Comparison of ENCODE assay signal across 8 cellular contexts in genomic region chr5:14142856-14143508, GRCh38. TPM values are rescaled to one million over a fixed set of nuclear protein-coding genes. Genes with fewer than 3 reads are reported as not detected.
A peak's percentile ranks its signal among the peaks of the same experiment; 100 is the strongest.
DNase-seq lines count a peak whose midpoint lies in the region; ATAC-seq and TF ChIP-seq lines count a peak whose summit lies in the region.

Gene TRIO (plus strand): TSS chr5:14143342. CDS start chr5:14143726, 384 bp downstream.

- H3K27me3 Mint-ChIP-seq in activated B cell treated with CpG ODN at 0.5 μM for 24 hours = peaks cover 2% of the 10 kb centered on the region

- CTCF ChIA-PET in activated B cell treated with CpG ODN at 0.5 μM for 24 hours (lab: Charles Lee) = interaction anchor here (1.1 to 4.3 kb wide), 5 partner anchors 12 to 128 kb away, joined by 3 to 18 read pairs (median 6); no protein-coding TSS in a partner anchor

- H3K9me3 Mint-ChIP-seq in activated B cell treated with CpG ODN at 0.5 μM for 24 hours = no peaks in the 10 kb centered on the region

- H3K4me3 Mint-ChIP-seq in activated B cell treated with CpG ODN at 0.5 μM for 24 hours = peak within 1 kb of the TSS; percentile 89

- peaks cover 3% of the 10 kb centered on the region for H3K36me3 Mint-ChIP-seq in activated B cell treated with CpG ODN at 0.5 μM for 24 hours (ENCODE audit: low read depth)

- peak; percentile 24 for ATAC-seq in GM18519 (IDR thresholded peaks at IDR 0.05; ENCODE audit: low FRiP score, unreplicated experiment)
- ATAC-seq in HG03045 (IDR thresholded peaks at IDR 0.05; ENCODE audit: unreplicated experiment) = peak; percentile 42
- peak; percentile 54 for ATAC-seq in activated B cell treated with CpG ODN at 0.5 μM for 24 hours (ENCODE audit: low read depth)

- no peak for TF ChIP-seq CTCF in activated B cell treated with CpG ODN at 0.5 μM for 24 hours (IDR thresholded peaks at IDR 0.05)

- H3K27ac Mint-ChIP-seq in activated B cell treated with CpG ODN at 0.5 μM for 24 hours = peak within 1 kb of the TSS; percentile 94

- POLR2A ChIA-PET in activated B cell treated with CpG ODN at 0.5 μM for 24 hours (lab: Charles Lee) = interaction anchor here (0.8 to 4.1 kb wide), 9 partner anchors 12 to 127 kb away, joined by 3 to 101 read pairs (median 8); no protein-coding TSS in a partner anchor

- intact Hi-C loops in activated B cell treated with CpG ODN at 0.5 μM for 24 hours (cut with micrococcal nuclease) = loop anchor here (1.0 kb wide), 3 partner anchors 35 to 188 kb away; no protein-coding TSS in a partner anchor

- DNase-seq in 8988T (peak; percentile 98), NCI-H2107 (lab: John Stamatoyannopoulos, UW) (peak; percentile 91), activated B cell treated with CpG ODN at 0.5 μM for 24 hours (peak; percentile 89), islet precursor cell (peak; percentile 97)
- peak; percentile 57 for DNase-seq in central memory CD4-positive, alpha-beta T cell
- DNase-seq in stimulated activated CD4-positive, alpha-beta T cell treated with anti-CD3 and anti-CD28 coated beads, Interleukin-12 subunit alpha, Interleukin-12 subunit beta, amount 100 ng/mL, for 4 hours = peak; percentile 82

- peaks cover 37% of the 10 kb centered on the region for H3K4me1 Mint-ChIP-seq in activated B cell treated with CpG ODN at 0.5 μM for 24 hours

RNA-seq across cellular contexts. Expression of gene TRIO, which starts in this region (rescaled TPM):
- 191 and 223 TPM in 2 replicates for total RNA-seq in activated B cell treated with CpG ODN at 0.5 μM for 24 hours

Comparison
In these comparisons a context has a peak if more than half of its experiments do, and no peak if none do; other contexts are left out.
1. Peak in every context shown above with its lines: DNase-seq and ATAC-seq.